In genomic region chr14:33332497-33332896, GRCh38 we compare ENCODE assay signal across 27 cellular contexts.
DNase-seq lines count a peak whose midpoint lies in the region; ATAC-seq and TF ChIP-seq lines count a peak whose summit lies in the region.
"Had no signal": no experiment of that assay in that cellular context is flagged by ENCODE, and none has a peak within 500 bp of the region (broad histone marks: within the 10 kb centered on the region; RNA-seq: fewer than 3 reads in every experiment).

No MANE protein-coding gene starts in this region.

- H2AFZ ChIP-seq in PC-3 (ENCODE audit: low read length), result no peak overlapping the region
- H2AFZ ChIP-seq: neural progenitor cell had no signal

- H4K20me1 ChIP-seq in PC-3 (ENCODE audit: low read length), result no peaks in the 10 kb centered on the region

- H3K4me2 ChIP-seq in PC-3 (ENCODE audit: low read length), result no peak overlapping the region
- H3K4me2 ChIP-seq: neural progenitor cell had no signal

- DNase-seq in LHCN-M2 (ENCODE audit: low read depth), result peak; percentile 7
- peak; percentile 25 for DNase-seq in PC-3
- peak; percentile 91 for DNase-seq in globus pallidus (ENCODE audit: low spot score)
- peak in 7 of 10 donors; percentile 56 to 93 (median 62) for DNase-seq in posterior cingulate gyrus
- no peak for DNase-seq in A172 (ENCODE audit: low spot score)
- no peak for DNase-seq in CD4-positive, alpha-beta T cell
- DNase-seq in DMS114 treated with DMSO at 0.1 percent for 48 hours (lab: John Stamatoyannopoulos, UW; ENCODE audit: unreplicated experiment), result no peak
- DNase-seq: activated CD4-positive, alpha-beta T cell treated with anti-CD3 and anti-CD28 coated beads, Interleukin-2, amount 10 ng/mL, durations not matched to agents 24 days and 14 days; activated gamma-delta T cell treated with Interleukin-2 at 50 U/mL for 16 hours; activated T-cell treated with anti-CD3 and anti-CD28 coated beads, Interleukin-2, amount 50 U/mL, for 1 hour; cerebellar nuclear complex; EL; glutamatergic neuron; Karpas-422; NCI-H1048; NCI-H187 treated with DMSO at 0.1 percent for 48 hours; NCI-H2227 treated with DMSO at 0.1 percent for 48 hours; psoas muscle; SHP77 treated with DMSO at 0.1 percent for 48 hours; stimulated activated naive CD4-positive, alpha-beta T cell treated with Interleukin-2 at 50 U/mL for 16 hours; SW 1271; T-helper 9 cell; WERI-Rb-1 had no signal

- POLR2A ChIA-PET in PC-3 (lab: Charles Lee; ENCODE audit: unreplicated experiment), result no interaction called here
- POLR2A ChIA-PET in CD4-positive, alpha-beta T cell (lab: Charles Lee), result no interaction called here

- H3K4me3 Mint-ChIP-seq in CD4-positive, alpha-beta T cell, result no peak overlapping the region
- H3K4me3 Mint-ChIP-seq: activated CD4-positive, alpha-beta T cell treated with anti-CD3 and anti-CD28 coated beads, Interleukin-2, amount 10 ng/mL, durations not matched to agents 24 days and 14 days; neural progenitor cell had no signal

- no peak overlapping the region for H3K27ac ChIP-seq in PC-3 (ENCODE audit: low read length)
- H3K27ac ChIP-seq in CD4-positive, alpha-beta T cell (ENCODE audit: low read depth, low read length), result no peak overlapping the region
- H3K27ac ChIP-seq: neural progenitor cell, psoas muscle, thoracic aorta, WERI-Rb-1 had no signal

- peaks cover 2% of the 10 kb centered on the region for H3K9me3 Mint-ChIP-seq in CD4-positive, alpha-beta T cell
- H3K9me3 Mint-ChIP-seq: activated CD4-positive, alpha-beta T cell treated with anti-CD3 and anti-CD28 coated beads, Interleukin-2, amount 10 ng/mL, durations not matched to agents 24 days and 14 days had no signal

- H3K4me3 ChIP-seq in PC-3 (ENCODE audit: low read length), result no peak overlapping the region
- H3K4me3 ChIP-seq: neural progenitor cell, psoas muscle, thoracic aorta had no signal

- no peaks in the 10 kb centered on the region for H3K9me3 ChIP-seq in PC-3 (ENCODE audit: low read length)
- H3K9me3 ChIP-seq in CD4-positive, alpha-beta T cell (ENCODE audit: control insufficient read depth, low read length), result peaks cover 6% of the 10 kb centered on the region
- H3K9me3 ChIP-seq: thoracic aorta had no signal

- peak; percentile 48; the same call in 1 of the 2 replicates for ATAC-seq in PC-3
- no peak for ATAC-seq in CD4-positive, alpha-beta T cell (ENCODE audit: poor library complexity)
- ATAC-seq: HepG2, Panc1, psoas muscle had no signal

- no peak overlapping the region for H3K9ac ChIP-seq in PC-3 (ENCODE audit: low read length)
- H3K9ac ChIP-seq: neural progenitor cell had no signal

- H3K36me3 ChIP-seq in PC-3 (ENCODE audit: low read depth, low read length), result no peaks in the 10 kb centered on the region
- H3K36me3 ChIP-seq: neural progenitor cell, thoracic aorta, WERI-Rb-1 had no signal

- no peaks in the 10 kb centered on the region for H3K9me2 ChIP-seq in PC-3 (replicated peaks; ENCODE audit: low read length)

- TF ChIP-seq CTCF in PC-3 (conservative IDR thresholded peaks at IDR 0.05; ENCODE audit: low read depth, low read length), result no peak
- no peak for TF ChIP-seq CTCF in CD4-positive, alpha-beta T cell (IDR thresholded peaks at IDR 0.05)

- no peaks in the 10 kb centered on the region for H3K36me3 Mint-ChIP-seq in CD4-positive, alpha-beta T cell (ENCODE audit: low read depth)

- H3F3A ChIP-seq in PC-3 (ENCODE audit: low read length, unreplicated experiment), result no peaks in the 10 kb centered on the region

- no peaks in the 10 kb centered on the region for H3K79me2 ChIP-seq in PC-3 (ENCODE audit: low read length)

- BruUV-seq in PC-3 (replicated peaks; lab: Mats Ljungman, UMichigan), result no TSS peak

- no peaks in the 10 kb centered on the region for H3K4me1 Mint-ChIP-seq in CD4-positive, alpha-beta T cell (ENCODE audit: low read depth)
- H3K4me1 Mint-ChIP-seq: activated CD4-positive, alpha-beta T cell treated with anti-CD3 and anti-CD28 coated beads, Interleukin-2, amount 10 ng/mL, durations not matched to agents 24 days and 14 days; neural progenitor cell had no signal

- CTCF ChIA-PET in PC-3 (lab: Charles Lee), result no interaction called here
- CTCF ChIA-PET in CD4-positive, alpha-beta T cell (lab: Charles Lee), result no interaction called here

- no peaks in the 10 kb centered on the region for H3K27me3 ChIP-seq in PC-3 (ENCODE audit: low read length)
- H3K27me3 ChIP-seq in CD4-positive, alpha-beta T cell (ENCODE audit: control insufficient read depth, insufficient read depth, low read length), result no peaks in the 10 kb centered on the region
- H3K27me3 ChIP-seq: neural progenitor cell had no signal

- intact Hi-C loops in PC-3 (cut with micrococcal nuclease), result no loop called here
- intact Hi-C loops in posterior cingulate gyrus (cut with DNase I), result no loop called here
- intact Hi-C loops in CD4-positive, alpha-beta T cell (cut with DNase I, micrococcal nuclease), result no loop called here

- no peaks in the 10 kb centered on the region for H3K4me1 ChIP-seq in PC-3 (ENCODE audit: insufficient read depth, low read length)
- H3K4me1 ChIP-seq: neural progenitor cell, psoas muscle had no signal

- H3K27me3 Mint-ChIP-seq in CD4-positive, alpha-beta T cell, result no peaks in the 10 kb centered on the region
- H3K27me3 Mint-ChIP-seq: activated CD4-positive, alpha-beta T cell treated with anti-CD3 and anti-CD28 coated beads, Interleukin-2, amount 10 ng/mL, durations not matched to agents 24 days and 14 days had no signal

- no peak overlapping the region for H3K27ac Mint-ChIP-seq in CD4-positive, alpha-beta T cell
- H3K27ac Mint-ChIP-seq: activated CD4-positive, alpha-beta T cell treated with anti-CD3 and anti-CD28 coated beads, Interleukin-2, amount 10 ng/mL, durations not matched to agents 24 days and 14 days; neural progenitor cell had no signal

Comparison
In these comparisons a context has a peak if more than half of its experiments do, and no peak if none do; other contexts are left out.
1. DNase-seq: peak in LHCN-M2 (single experiment), PC-3 (single experiment), globus pallidus (single experiment) and posterior cingulate gyrus (7 of 10); none in A172 (single experiment), CD4-positive, alpha-beta T cell (0 of 10) and DMS114 treated with DMSO at 0.1 percent for 48 hours (single experiment).